Comparison of ENCODE assay signal across 8 cellular contexts in the genomic region with DNA sequence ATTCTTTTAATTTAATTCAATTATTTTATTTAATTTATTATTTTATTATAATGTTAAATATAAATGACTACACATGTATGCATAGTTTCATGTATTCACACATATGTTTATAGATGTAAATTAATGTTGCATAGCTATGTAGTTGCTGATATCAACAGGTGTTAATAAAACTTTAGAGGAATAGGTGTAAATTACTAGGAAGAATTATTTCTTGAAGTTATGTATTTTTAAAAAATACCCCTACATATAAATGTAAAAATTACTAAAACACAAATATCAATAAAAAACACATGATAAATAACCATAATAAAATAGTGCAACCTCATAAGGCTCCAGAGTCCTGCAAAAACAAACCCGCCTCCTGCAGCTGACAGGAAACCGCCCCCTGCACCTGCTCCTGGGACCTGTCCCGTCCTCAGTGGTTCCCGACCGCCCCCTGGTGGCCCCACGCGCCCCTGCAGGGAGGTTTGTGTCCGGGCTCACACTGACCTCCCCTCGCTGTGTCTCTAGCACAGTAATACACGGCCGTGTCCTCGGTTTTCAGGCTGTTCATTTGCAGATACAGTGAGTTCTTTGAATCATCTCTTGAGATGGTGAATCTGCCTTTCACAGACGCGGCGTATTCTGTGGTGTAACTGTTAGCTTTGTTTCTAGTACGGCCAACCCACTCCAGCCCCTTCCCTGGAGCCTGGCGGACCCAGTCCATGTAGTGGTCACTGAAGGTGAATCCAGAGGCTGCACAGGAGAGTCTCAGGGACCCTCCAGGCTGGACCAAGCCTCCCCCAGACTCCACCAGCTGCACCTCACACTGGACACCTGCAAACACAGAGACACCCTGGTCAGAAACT.
DNase-seq lines count a peak whose midpoint lies in the region; ATAC-seq and TF ChIP-seq lines count a peak whose summit lies in the region.

No MANE protein-coding gene starts in this region.

- ATAC-seq in GM18861 (IDR thresholded peaks at IDR 0.05; ENCODE audit: unreplicated experiment) (no peak), HG03442 (IDR thresholded peaks at IDR 0.05; ENCODE audit: unreplicated experiment) (no peak)

- no peaks in the 10 kb centered on the region for H3K79me2 ChIP-seq in DOHH2 (ENCODE audit: control insufficient read depth, low read length)

- peaks cover 25% of the 10 kb centered on the region for H3K4me1 ChIP-seq in DOHH2 (ENCODE audit: control insufficient read depth, low read length)

- H3K9me3 ChIP-seq in DOHH2 (ENCODE audit: control insufficient read depth, insufficient read depth, low read length), result peaks cover 21% of the 10 kb centered on the region; the same call in 1 of the 2 replicates

- peak overlapping the region; percentile 46 for H3K4me2 ChIP-seq in DOHH2 (ENCODE audit: low read length)

- DNase-seq in HuH-7.5 (ENCODE audit: low spot score) (peak; percentile 8), SHP77 treated with DMSO at 0.1 percent for 48 hours (lab: John Stamatoyannopoulos, UW) (peak; percentile 13), activated gamma-delta T cell (lab: John Stamatoyannopoulos, UW) (peak; percentile 24), iris pigment epithelial cell (ENCODE audit: low read depth) (peak; percentile 0)
- DNase-seq in stimulated activated CD8-positive, alpha-beta memory T cell treated with anti-CD3 and anti-CD28 coated beads, Interleukin-15, amount 100 ng/mL, for 24 hours (ENCODE audit: low read depth), result peak; percentile 53

- H3K27ac ChIP-seq in DOHH2 (ENCODE audit: low read depth, low read length), result no peak overlapping the region

- 0 out of 2 replicates have a peak overlapping the region, but pooled peaks have one; percentile 16 for H3K4me3 ChIP-seq in DOHH2 (ENCODE audit: low read length)

- no peaks in the 10 kb centered on the region for H4K20me1 ChIP-seq in DOHH2 (ENCODE audit: control insufficient read depth, insufficient read depth, low read depth, low read length)

- no peaks in the 10 kb centered on the region for H3F3A ChIP-seq in DOHH2 (ENCODE audit: control insufficient read depth, insufficient read depth)

- peak; percentile 76 for TF ChIP-seq CTCF in DOHH2 (IDR thresholded peaks at IDR 0.05; ENCODE audit: low read depth, low read length, poor library complexity, severe bottlenecking)

- no peaks in the 10 kb centered on the region for H3K9me2 ChIP-seq in DOHH2 (replicated peaks; ENCODE audit: control insufficient read depth, low read length)

- H3K27me3 ChIP-seq in DOHH2 (ENCODE audit: control insufficient read depth, low read length), result no peaks in the 10 kb centered on the region

- no peaks in the 10 kb centered on the region for H3K36me3 ChIP-seq in DOHH2 (ENCODE audit: control insufficient read depth, low read length)

Comparison
In these comparisons a context has a peak if more than half of its experiments do, and no peak if none do; other contexts are left out.
1. DNase-seq: peak in every context shown above with its lines; median percentile 53 in stimulated activated CD8-positive, alpha-beta memory T cell treated with anti-CD3 and anti-CD28 coated beads, Interleukin-15, amount 100 ng/mL, for 24 hours; 24 in activated gamma-delta T cell; 13 in SHP77 treated with DMSO at 0.1 percent for 48 hours; 8 in HuH-7.5; 0 in iris pigment epithelial cell.